ENCODE assay signal across 17 cellular contexts in genomic region chr19:43847884-43848283, GRCh38. TPM values are rescaled to one million over a fixed set of nuclear protein-coding genes. Genes with fewer than 3 reads are reported as not detected.
"Had no signal": no experiment of that assay in that cellular context is flagged by ENCODE, and none has a peak within 500 bp of the region (broad histone marks: within the 10 kb centered on the region; RNA-seq: fewer than 3 reads in every experiment).

No MANE protein-coding gene starts in this region.

- H3K27ac ChIP-seq: brain microvascular endothelial cell, dorsolateral prefrontal cortex, esophagus muscularis mucosa, uterus had no signal

- H3K4me1 ChIP-seq: esophagus muscularis mucosa, uterus had no signal

- DNase-seq: activated effector memory CD4-positive, alpha-beta T cell treated with Interleukin-2 at 50 U/mL for 16 hours; activated T-cell treated with anti-CD3 and anti-CD28 coated beads, Interleukin-2, amount 50 U/mL, for 24 hours; amygdala; brain microvascular endothelial cell; dorsolateral prefrontal cortex; nephron progenitor cell; stimulated activated CD4-positive, alpha-beta T cell treated with anti-CD3 and anti-CD28 coated beads, Interleukin-15, amount 100 ng/mL, for 24 hours; stimulated activated CD4-positive, alpha-beta T cell treated with anti-CD3 and anti-CD28 coated beads, Interleukin-4, amount 100 ng/mL, for 4 hours; stimulated activated naive CD8-positive, alpha-beta T cell treated with anti-CD3 and anti-CD28 coated beads, Interleukin-15, amount 100 ng/mL, for 72 hours; T-helper 17 cell; uterus had no signal

- FAIRE-seq: endometrium, islet of Langerhans had no signal

- H3K4me3 ChIP-seq: dorsolateral prefrontal cortex, esophagus muscularis mucosa, uterus had no signal

- H3K36me3 ChIP-seq: uterus had no signal

- ATAC-seq: activated naive CD4-positive, alpha-beta T cell treated with anti-CD3 and anti-CD28 coated beads, Interleukin-2, amount 50 U/mL, for 72 hours; left lobe of liver; stimulated activated naive CD8-positive, alpha-beta T cell treated with anti-CD3 and anti-CD28 coated beads, Interleukin-15, amount 100 ng/mL, for 72 hours; T-helper 17 cell had no signal

- H3K27me3 ChIP-seq: brain microvascular endothelial cell, dorsolateral prefrontal cortex, esophagus muscularis mucosa, uterus had no signal

RNA-seq across cellular contexts. Expression of gene LYPD5, which starts 45.6 kb away (rescaled TPM):
- total RNA-seq: chondrocyte, left lobe of liver had no signal
